In genomic region chr13:95745752-95746151, GRCh38 we compare ENCODE assay signal across 13 cellular contexts.
A peak's percentile ranks its signal among the peaks of the same experiment; 100 is the strongest.
DNase-seq lines count a peak whose midpoint lies in the region; TF ChIP-seq lines count a peak whose summit lies in the region.
"Had no signal": no experiment of that assay in that cellular context is flagged by ENCODE, and none has a peak within 500 bp of the region (broad histone marks: within the 10 kb centered on the region; RNA-seq: fewer than 3 reads in every experiment).

No MANE protein-coding gene starts in this region.

- TF ChIP-seq CTCF in AG09309 (IDR thresholded peaks at IDR 0.05; ENCODE audit: control insufficient read depth, insufficient read depth, low read depth, low read length, missing control alignments) (peak; percentile 9), astrocyte of the cerebellum (IDR thresholded peaks at IDR 0.05; ENCODE audit: low read depth, low read length, missing control alignments) (peak; percentile 9)

- H2AFZ ChIP-seq in Karpas-422 (ENCODE audit: low read length) = no peak overlapping the region

- H3K27ac ChIP-seq in Karpas-422 (ENCODE audit: low read length) (peak overlapping the region; percentile 31; the same call in 1 of the 2 replicates), caudate nucleus (ENCODE audit: low read depth, low read length) (no peak overlapping the region)
- H3K27ac ChIP-seq: BLaER1, SK-N-MC had no signal

- in situ Hi-C loops in astrocyte of the cerebellum (cut with HindIII; ENCODE audit: low sequenced_read_pairs) = no loop called here

- no peaks in the 10 kb centered on the region for H3K36me3 ChIP-seq in Karpas-422 (ENCODE audit: insufficient read depth, low read length)

- no peaks in the 10 kb centered on the region for H3K27me3 ChIP-seq in Karpas-422 (ENCODE audit: low read length)
- H3K27me3 ChIP-seq: BLaER1 had no signal

- no peaks in the 10 kb centered on the region for H3K9me3 ChIP-seq in Karpas-422 (ENCODE audit: low read length)

- peaks cover 84% of the 10 kb centered on the region for H3K79me2 ChIP-seq in Karpas-422 (ENCODE audit: low read length)

- peak overlapping the region; percentile 34 for H3K4me2 ChIP-seq in Karpas-422 (ENCODE audit: low read depth, low read length, poor library complexity, severe bottlenecking)
- H3K4me2 ChIP-seq: BLaER1 had no signal

- no peaks in the 10 kb centered on the region for H3K9me2 ChIP-seq in Karpas-422 (replicated peaks; ENCODE audit: insufficient read depth, low read length)

- H3K9ac ChIP-seq in Karpas-422 (ENCODE audit: low read length) = 0 out of 2 replicates have a peak overlapping the region, but pooled peaks have one; percentile 6
- H3K9ac ChIP-seq: BLaER1 had no signal

- DNase-seq in AG09309 (ENCODE audit: low read depth) (no peak), Karpas-422 (peak; percentile 64), astrocyte of the cerebellum (ENCODE audit: low read depth) (no peak), left kidney (ENCODE audit: low read depth, low spot score) (peak; percentile 9), caudate nucleus (lab: John Stamatoyannopoulos, UW) (no peak), NCI-H748 treated with DMSO at 0.1 percent for 48 hours (lab: John Stamatoyannopoulos, UW) (no peak), D341Med (ENCODE audit: low spot score) (no peak)
- DNase-seq in stimulated activated naive CD4-positive, alpha-beta T cell (lab: John Stamatoyannopoulos, UW) = no peak
- DNase-seq: activated CD4-positive, alpha-beta T cell treated with anti-CD3 and anti-CD28 coated beads for 4 hours; central memory CD4-positive, alpha-beta T cell; NCI-H524 had no signal

- no peak overlapping the region for H3K4me3 ChIP-seq in AG09309 (ENCODE audit: control insufficient read depth, low read depth, low read length)
- no peak overlapping the region for H3K4me3 ChIP-seq in Karpas-422 (ENCODE audit: low read length)
- no peak overlapping the region for H3K4me3 ChIP-seq in astrocyte of the cerebellum (ENCODE audit: low read depth, low read length)
- H3K4me3 ChIP-seq: BLaER1, SK-N-MC had no signal

- no peaks in the 10 kb centered on the region for H4K20me1 ChIP-seq in Karpas-422 (ENCODE audit: insufficient read depth, low read depth, low read length)

- peaks cover 23% of the 10 kb centered on the region for H3K4me1 ChIP-seq in Karpas-422 (ENCODE audit: low read length)

Comparison
In these comparisons a context has a peak if more than half of its experiments do, and no peak if none do; other contexts are left out.
1. DNase-seq: peak in Karpas-422 (single experiment) and left kidney (single experiment); none in AG09309 (single experiment), astrocyte of the cerebellum (single experiment), stimulated activated naive CD4-positive, alpha-beta T cell (0 of 6), caudate nucleus (0 of 61), NCI-H748 treated with DMSO at 0.1 percent for 48 hours (single experiment) and D341Med (single experiment).